ENCODE assay signal across 21 cellular contexts in genomic region chr5:102701748-102702147, GRCh38.
"Had no signal": no experiment of that assay in that cellular context is flagged by ENCODE, and none has a peak within 500 bp of the region (broad histone marks: within the 10 kb centered on the region; RNA-seq: fewer than 3 reads in every experiment).

No MANE protein-coding gene starts in this region.

- H3K4me1 ChIP-seq: colonic mucosa, gastrocnemius medialis, neural progenitor cell, parathyroid adenoma, right lobe of liver, thyroid gland had no signal

- H3K4me3 ChIP-seq: colonic mucosa, gastrocnemius medialis, neural progenitor cell, right lobe of liver, thyroid gland had no signal

- H3K27ac ChIP-seq: colonic mucosa, epithelial cell of prostate, gastrocnemius medialis, neural progenitor cell, parathyroid adenoma, right lobe of liver, thyroid gland had no signal

- H3K27me3 ChIP-seq: colonic mucosa, gastrocnemius medialis, neural progenitor cell, thyroid gland had no signal

- H3K36me3 ChIP-seq: colonic mucosa, gastrocnemius medialis, neural progenitor cell, right lobe of liver, thyroid gland had no signal

- DNase-seq: colonic mucosa; effector CD8-positive, alpha-beta T cell; endodermal cell; foreskin fibroblast; gastrocnemius medialis; head of caudate nucleus; mesenchymal stem cell; midbrain; naive thymus-derived CD4-positive, alpha-beta T cell; right lobe of liver; small intestine; stimulated activated CD4-positive, alpha-beta T cell treated with anti-CD3 and anti-CD28 coated beads, Interleukin-15, amount 100 ng/mL, for 24 hours; stimulated activated CD4-positive, alpha-beta T cell treated with anti-CD3 and anti-CD28 coated beads, Interleukin-2, amount 100 ng/mL, for 48 hours; stimulated activated naive CD4-positive, alpha-beta T cell; stimulated activated naive CD8-positive, alpha-beta T cell treated with anti-CD3 and anti-CD28 coated beads, Interleukin-15, amount 100 ng/mL, for 72 hours; thyroid gland had no signal

- ATAC-seq: esophagus mucosa; gastrocnemius medialis; left lobe of liver; naive thymus-derived CD4-positive, alpha-beta T cell; right lobe of liver; stimulated activated naive CD8-positive, alpha-beta T cell treated with anti-CD3 and anti-CD28 coated beads, Interleukin-15, amount 100 ng/mL, for 72 hours had no signal

- H3K9me3 ChIP-seq: colonic mucosa, gastrocnemius medialis, right lobe of liver, thyroid gland had no signal
